In genomic region chr16:27867122-27868110, GRCh38 we compare ENCODE assay signal across 8 cellular contexts.
DNase-seq lines count a peak whose midpoint lies in the region; ATAC-seq and TF ChIP-seq lines count a peak whose summit lies in the region.

No MANE protein-coding gene starts in this region.

- peaks cover 28% of the 10 kb centered on the region for H3K9me3 Mint-ChIP-seq in endodermal cell
- peaks cover 9 to 55% (median 27%) of the 10 kb centered on the region in 9 donors for H3K9me3 Mint-ChIP-seq in naive thymus-derived CD8-positive, alpha-beta T cell

- no peak overlapping the region for H3K4me3 ChIP-seq in endodermal cell (ENCODE audit: low read length)
- H3K4me3 ChIP-seq in thyroid gland (replicated peaks in 1 of 3): no peak overlapping the region

- POLR2A ChIA-PET in naive thymus-derived CD8-positive, alpha-beta T cell (lab: Charles Lee): no interaction called here

- H3K27ac Mint-ChIP-seq in endodermal cell: no peak overlapping the region
- H3K27ac Mint-ChIP-seq in naive thymus-derived CD8-positive, alpha-beta T cell: peak overlapping the region in 2 of 10 donors; percentile 26 to 55

- intact Hi-C loops in Right ventricle myocardium superior (cut with DNase I): loop anchor here (10.0 kb wide), 1 partner anchor 233 kb away; no protein-coding TSS in a partner anchor
- intact Hi-C loops in cardiac septum (cut with DNase I): loop anchor here (5.0 kb wide), 1 partner anchor 225 kb away; no protein-coding TSS in a partner anchor
- intact Hi-C loops in thyroid gland (cut with DNase I): loop anchor here (5.0 kb wide), 1 partner anchor 175 kb away; no protein-coding TSS in a partner anchor

- no peaks in the 10 kb centered on the region for H3K36me3 Mint-ChIP-seq in endodermal cell (ENCODE audit: low read depth)
- peaks cover 0 to 29% (median 3%) of the 10 kb centered on the region in 3 donors for H3K36me3 Mint-ChIP-seq in naive thymus-derived CD8-positive, alpha-beta T cell

- H3K9ac ChIP-seq in endodermal cell (ENCODE audit: extremely low read depth, low read length, poor library complexity, severe bottlenecking): no peak overlapping the region

- H3K9me3 ChIP-seq in endodermal cell (ENCODE audit: control insufficient read depth, low read length) (peaks cover 5% of the 10 kb centered on the region), thyroid gland (no peaks in the 10 kb centered on the region)

- 45 to 52% methylated on average over 14 to 19 of the region's 19 CpGs for WGBS in endodermal cell (ENCODE audit: insufficient coverage in 1 of 2, insufficient read length in 1 of 2), 2 experiments
- 32 to 36% methylated on average over 15 to 19 of the region's 19 CpGs for WGBS in thyroid gland, 2 donors

- no peak overlapping the region for H3K27ac ChIP-seq in endodermal cell (ENCODE audit: low read depth, low read length)
- H3K27ac ChIP-seq in thyroid gland: no peak overlapping the region

- H3K4me1 ChIP-seq in endodermal cell (ENCODE audit: control insufficient read depth, insufficient read depth, low read length) (no peaks in the 10 kb centered on the region), thyroid gland (no peaks in the 10 kb centered on the region)

- H3K36me3 ChIP-seq in endodermal cell (ENCODE audit: control insufficient read depth, insufficient read depth, low read length) (no peaks in the 10 kb centered on the region), thyroid gland (no peaks in the 10 kb centered on the region)

- peak; percentile 87 for ATAC-seq in Right ventricle myocardium superior (ENCODE audit: poor library complexity)
- ATAC-seq in naive thymus-derived CD8-positive, alpha-beta T cell: peak in 1 of 2 donors; percentile 45

- H3K27me3 Mint-ChIP-seq in endodermal cell (ENCODE audit: insufficient read depth): peaks cover 13% of the 10 kb centered on the region
- peaks cover 0 to 11% (median 1%) of the 10 kb centered on the region in 5 donors for H3K27me3 Mint-ChIP-seq in naive thymus-derived CD8-positive, alpha-beta T cell

- no peak for TF ChIP-seq POLR2A in thyroid gland (IDR thresholded peaks at IDR 0.05)

- TF ChIP-seq CTCF in endodermal cell (conservative IDR thresholded peaks at IDR 0.05) (peak; percentile 87), thyroid gland (IDR thresholded peaks at IDR 0.05) (peak; percentile 19 to 72 (median 48))

- peak; percentile 68 for DNase-seq in Right ventricle myocardium superior
- no peak for DNase-seq in cardiac septum (ENCODE audit: low spot score)
- DNase-seq in NCI-H460 (ENCODE audit: extremely low read depth, low read depth): peak; percentile 54
- peak; percentile 24 for DNase-seq in activated CD4-positive, alpha-beta T cell treated with anti-CD3 and anti-CD28 coated beads, Interleukin-2, amount 50 U/mL, for 1 hour
- peak; percentile 98 for DNase-seq in endodermal cell
- DNase-seq in naive thymus-derived CD8-positive, alpha-beta T cell: peak; percentile 9 to 66 (median 26)
- DNase-seq in thyroid gland: peak; percentile 75 to 77
- DNase-seq in cerebellar nuclear complex (lab: John Stamatoyannopoulos, UW): no peak

- peaks cover 6% of the 10 kb centered on the region for H3K27me3 ChIP-seq in endodermal cell (ENCODE audit: control insufficient read depth, insufficient read depth, low read length, poor library complexity, severe bottlenecking)
- H3K27me3 ChIP-seq in thyroid gland: no peaks in the 10 kb centered on the region

- H3K4me1 Mint-ChIP-seq in endodermal cell: no peaks in the 10 kb centered on the region
- peaks cover 2 to 8% (median 6%) of the 10 kb centered on the region in 4 donors for H3K4me1 Mint-ChIP-seq in naive thymus-derived CD8-positive, alpha-beta T cell

- no peak overlapping the region for H3K4me3 Mint-ChIP-seq in endodermal cell
- H3K4me3 Mint-ChIP-seq in naive thymus-derived CD8-positive, alpha-beta T cell: peak overlapping the region in 1 of 10 donors; percentile 40

Comparison
In these comparisons a context has a peak if more than half of its experiments do, and no peak if none do; other contexts are left out.
1. DNase-seq: peak in Right ventricle myocardium superior (single experiment), NCI-H460 (single experiment), activated CD4-positive, alpha-beta T cell treated with anti-CD3 and anti-CD28 coated beads, Interleukin-2, amount 50 U/mL, for 1 hour (single experiment), endodermal cell (single experiment), naive thymus-derived CD8-positive, alpha-beta T cell (10 of 10) and thyroid gland (2 of 2); none in cardiac septum (single experiment) and cerebellar nuclear complex (0 of 2).